19 cellular contexts compared by ENCODE assay signal in the genomic region with DNA sequence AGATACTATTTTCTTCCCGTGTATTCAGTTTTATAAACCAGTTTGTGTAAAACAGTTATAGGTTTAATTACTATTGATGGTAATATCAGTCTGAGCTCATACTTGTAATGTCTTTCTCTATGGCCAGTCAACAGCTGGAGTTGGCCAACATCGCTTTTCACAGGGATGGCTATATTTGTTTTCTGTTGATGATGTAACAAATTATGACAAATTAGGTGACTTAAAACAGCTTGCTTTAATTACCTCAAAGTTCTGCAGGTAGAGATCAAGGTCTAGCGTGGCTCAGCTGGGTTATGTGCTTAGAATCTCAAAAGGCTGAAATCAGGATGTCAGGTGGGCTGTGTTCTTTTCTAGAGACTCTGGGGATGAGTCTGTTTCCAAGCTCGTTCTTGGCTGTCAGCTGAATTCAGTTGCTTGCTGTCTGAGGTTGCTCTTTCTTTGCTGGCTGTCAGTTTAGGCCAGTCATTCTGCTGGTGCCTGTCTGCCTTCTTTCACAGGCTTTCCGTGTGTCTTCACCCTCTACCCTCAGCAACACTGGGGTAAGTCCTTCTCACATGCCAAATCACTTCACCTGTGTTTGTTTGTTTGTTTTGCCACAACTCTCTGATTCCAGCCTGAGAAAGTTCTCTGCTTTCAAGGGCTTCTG.
"Had no signal": no experiment of that assay in that cellular context is flagged by ENCODE, and none has a peak within 500 bp of the region (broad histone marks: within the 10 kb centered on the region; RNA-seq: fewer than 3 reads in every experiment).

No MANE protein-coding gene starts in this region.

- ATAC-seq: activated CD8-positive, alpha-beta T cell treated with anti-CD3 and anti-CD28 coated beads for 36 hours; activated T-cell treated with anti-CD3 and anti-CD28 coated beads, Interleukin-2, amount 50 U/mL, for 4 hours; gastroesophageal sphincter; naive thymus-derived CD8-positive, alpha-beta T cell; WTC11 had no signal

- DNase-seq: activated CD4-positive, alpha-beta T cell treated with anti-CD3 and anti-CD28 coated beads for 4 hours; activated CD8-positive, alpha-beta T cell treated with anti-CD3 and anti-CD28 coated beads for 36 hours; activated effector memory CD4-positive, alpha-beta T cell treated with Interleukin-2 at 50 U/mL for 16 hours; activated T-cell treated with anti-CD3 and anti-CD28 coated beads, Interleukin-2, amount 50 U/mL, for 4 hours; adrenal gland; caudate nucleus; erythroblast; heart right ventricle; naive thymus-derived CD8-positive, alpha-beta T cell; posterior cingulate gyrus; stimulated activated CD4-positive, alpha-beta T cell treated with anti-CD3 and anti-CD28 coated beads, Interleukin-4, amount 100 ng/mL, for 4 hours; stimulated activated CD8-positive, alpha-beta memory T cell treated with anti-CD3 and anti-CD28 coated beads, Interleukin-4, amount 100 ng/mL, for 48 hours; stimulated activated naive CD4-positive, alpha-beta T cell treated with Interleukin-2 at 50 U/mL for 16 hours; T-helper 2 cell; upper lobe of left lung had no signal

- H3K4me1 ChIP-seq: adrenal gland, suprapubic skin, upper lobe of left lung had no signal

- H3K36me3 ChIP-seq: adrenal gland, gastroesophageal sphincter, heart right ventricle, suprapubic skin, upper lobe of left lung had no signal

- H3K27me3 ChIP-seq: adrenal gland, gastroesophageal sphincter, heart right ventricle, suprapubic skin, upper lobe of left lung had no signal

- H3K4me3 ChIP-seq: adrenal gland, gastroesophageal sphincter, smooth muscle cell, suprapubic skin, upper lobe of left lung had no signal

- H3K27ac ChIP-seq: adrenal gland, gastroesophageal sphincter, heart right ventricle, suprapubic skin, upper lobe of left lung had no signal

- H3K9me3 ChIP-seq: adrenal gland, gastroesophageal sphincter, heart right ventricle, suprapubic skin, upper lobe of left lung had no signal
